Comparison of ENCODE assay signal across 8 cellular contexts in genomic region chr9:131656356-131657030, GRCh38.
DNase-seq lines count a peak whose midpoint lies in the region; ATAC-seq and TF ChIP-seq lines count a peak whose summit lies in the region.

No MANE protein-coding gene starts in this region.

- intact Hi-C loops in breast epithelium (cut with DNase I; ENCODE audit: low total_unique reads) = no loop called here

- TF ChIP-seq CTCF in breast epithelium (IDR thresholded peaks at IDR 0.05) (no peak), GM13976 (IDR thresholded peaks at IDR 0.05; ENCODE audit: borderline replicate concordance, control extremely low read depth, extremely low read depth, insufficient read depth, missing control alignments) (no peak)

- H3K4me2 ChIP-seq in mesenchymal stem cell (ENCODE audit: low read length, poor library complexity, severe bottlenecking) = no peak overlapping the region

- H3K18ac ChIP-seq in mesenchymal stem cell (ENCODE audit: low read depth in 1 of 2, low read length in 2 of 2) = peak overlapping the region in 1 of 2 experiments; percentile 49

- H2BK5ac ChIP-seq in mesenchymal stem cell (ENCODE audit: low read depth, low read length, poor library complexity, severe bottlenecking) = no peak overlapping the region

- no peak overlapping the region for H3K4me3 ChIP-seq in breast epithelium
- no peak overlapping the region for H3K4me3 ChIP-seq in mesenchymal stem cell (ENCODE audit: insufficient read depth in 1 of 2, low read depth in 1 of 2, low read length in 2 of 2)

- H3K27ac ChIP-seq in breast epithelium (peak overlapping the region; percentile 26 to 48), mesenchymal stem cell (ENCODE audit: low read length, poor library complexity, severe bottlenecking) (no peak overlapping the region)

- H2BK15ac ChIP-seq in mesenchymal stem cell (ENCODE audit: low read depth, poor library complexity, severe bottlenecking) = no peak overlapping the region

- DNase-seq in T-helper 17 cell (peak; percentile 47 to 73 (median 62)), breast epithelium (ENCODE audit: low spot score in 2 of 2) (no peak), mesenchymal stem cell (no peak), superior temporal gyrus (ENCODE audit: extremely low spot score) (peak; percentile 54), NCI-H524 (lab: John Stamatoyannopoulos, UW) (no peak), GM13976 (ENCODE audit: low spot score) (no peak)

- H3K79me1 ChIP-seq in mesenchymal stem cell (replicated peaks; ENCODE audit: low read length, poor library complexity, severe bottlenecking) = peaks cover 32% of the 10 kb centered on the region

- WGBS in mesenchymal stem cell = 96% methylated on average over 9 of the region's 9 CpGs

- ATAC-seq in GM18868 (IDR thresholded peaks at IDR 0.05; ENCODE audit: unreplicated experiment) (peak; percentile 84), HG03066 (IDR thresholded peaks at IDR 0.05; ENCODE audit: low read depth, unreplicated experiment) (peak; percentile 73), T-helper 17 cell (peak; percentile 87)

- peaks cover 4% of the 10 kb centered on the region for H3K36me3 Mint-ChIP-seq in T-helper 17 cell (ENCODE audit: low read depth)

- H3K27me3 ChIP-seq in breast epithelium (no peaks in the 10 kb centered on the region), mesenchymal stem cell (ENCODE audit: control insufficient read depth in 1 of 2, insufficient read depth in 1 of 2, low read length in 2 of 2) (no peaks in the 10 kb centered on the region)

- no peak overlapping the region for H2AFZ ChIP-seq in mesenchymal stem cell (ENCODE audit: low read depth, low read length)

- H3K4ac ChIP-seq in mesenchymal stem cell (ENCODE audit: low read depth in 1 of 2, low read length in 2 of 2) = peak overlapping the region in 1 of 2 experiments; percentile 1

- no peak overlapping the region for H2BK120ac ChIP-seq in mesenchymal stem cell (ENCODE audit: low read depth, low read length)

- peak overlapping the region; percentile 98 for H3K27ac Mint-ChIP-seq in T-helper 17 cell

- in situ Hi-C loops in GM13976 (cut with MboI; ENCODE audit: low sequenced_read_pairs, unreplicated experiment) = no loop called here

- no peaks in the 10 kb centered on the region for H3K27me3 Mint-ChIP-seq in T-helper 17 cell

- peak overlapping the region; percentile 82 for H3K4me3 Mint-ChIP-seq in T-helper 17 cell

- H4K8ac ChIP-seq in mesenchymal stem cell (ENCODE audit: low read length) = peak overlapping the region; percentile 71

- H3K9ac ChIP-seq in mesenchymal stem cell (ENCODE audit: low read length) = no peak overlapping the region

- H3K36me3 ChIP-seq in breast epithelium = no peaks in the 10 kb centered on the region
- peaks cover 0 to 4% of the 10 kb centered on the region in 2 experiments for H3K36me3 ChIP-seq in mesenchymal stem cell (ENCODE audit: control insufficient read depth in 1 of 2, insufficient read depth in 2 of 2, low read depth in 1 of 2, low read length in 2 of 2)

- H4K91ac ChIP-seq in mesenchymal stem cell (ENCODE audit: low read length) = peak overlapping the region; percentile 55

- peak overlapping the region; percentile 11 for H2AK5ac ChIP-seq in mesenchymal stem cell (ENCODE audit: low read length, severe bottlenecking)

- TF ChIP-seq POLR2A in breast epithelium (IDR thresholded peaks at IDR 0.05) = no peak

- H2BK12ac ChIP-seq in mesenchymal stem cell (ENCODE audit: low read length in 2 of 2) = peak overlapping the region; percentile 24 to 49

- peaks cover 56% of the 10 kb centered on the region for H3K4me1 Mint-ChIP-seq in T-helper 17 cell

- no peak overlapping the region for H3K14ac ChIP-seq in mesenchymal stem cell (ENCODE audit: low read length in 2 of 2)

- no peak overlapping the region for H3K23ac ChIP-seq in mesenchymal stem cell (ENCODE audit: low read length in 2 of 2)

- H3K4me1 ChIP-seq in breast epithelium (peaks cover 0 to 6% of the 10 kb centered on the region in 2 donors), mesenchymal stem cell (ENCODE audit: control insufficient read depth, insufficient read depth, low read depth, low read length) (peaks cover 22% of the 10 kb centered on the region)

- H3K9me3 ChIP-seq in T-helper 17 cell (ENCODE audit: control insufficient read depth, low read length, poor library complexity, severe bottlenecking) (no peaks in the 10 kb centered on the region), breast epithelium (no peaks in the 10 kb centered on the region), mesenchymal stem cell (ENCODE audit: control insufficient read depth, low read length) (no peaks in the 10 kb centered on the region)

Comparison
In these comparisons a context has a peak if more than half of its experiments do, and no peak if none do; other contexts are left out.
1. DNase-seq: peak in T-helper 17 cell (3 of 3) and superior temporal gyrus (single experiment); none in breast epithelium (0 of 2), mesenchymal stem cell (single experiment), NCI-H524 (0 of 2) and GM13976 (single experiment).
2. Peak in every context shown above with its lines, with median percentiles within 50 percentile points of each other: ATAC-seq.